In the genomic region with DNA sequence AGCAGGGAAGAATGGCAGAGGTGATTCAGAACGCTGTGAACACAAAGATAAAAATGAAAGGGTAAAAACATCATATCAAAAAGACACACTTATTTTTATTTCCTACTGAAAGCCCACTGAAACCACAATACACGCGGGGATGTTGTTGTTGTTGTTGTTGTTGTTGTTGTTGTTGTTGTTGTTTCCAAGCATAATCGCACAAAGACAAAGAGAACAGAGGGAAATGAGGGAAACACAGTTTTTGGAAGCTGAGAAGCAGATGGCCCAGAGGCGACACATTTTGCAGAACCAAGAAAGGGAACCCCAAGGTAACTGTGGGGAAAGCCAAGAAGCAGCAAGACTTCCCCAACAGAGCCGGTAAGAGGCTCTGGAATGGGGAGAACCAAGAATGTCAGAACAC, we compare ENCODE assay signal across 26 cellular contexts.
"Had no signal": no experiment of that assay in that cellular context is flagged by ENCODE, and none has a peak within 500 bp of the region (broad histone marks: within the 10 kb centered on the region; RNA-seq: fewer than 3 reads in every experiment).

No MANE protein-coding gene starts in this region.

- H3K9me3 ChIP-seq: left lung, tibial artery had no signal

- H3K27me3 ChIP-seq: hepatocyte, left lung, tibial artery had no signal

- H3K27ac ChIP-seq: hepatocyte, parathyroid adenoma, tibial artery had no signal

- H3K4me3 Mint-ChIP-seq: activated naive CD8-positive, alpha-beta T cell treated with anti-CD3 and anti-CD28 coated beads, Interleukin-2, amount 10 ng/mL, durations not matched to agents 7 days and 5 days; immature natural killer cell; mesothelial cell of epicardium; naive thymus-derived CD8-positive, alpha-beta T cell; stimulated activated effector memory CD8-positive, alpha-beta T cell treated with anti-CD3 and anti-CD28 coated beads, Interleukin-12 subunit alpha, Interleukin-12 subunit beta, amount 100 ng/mL, for 72 hours; stimulated activated naive CD8-positive, alpha-beta T cell treated with anti-CD3 and anti-CD28 coated beads, Interleukin-15, amount 100 ng/mL, for 72 hours had no signal

- H3K4me1 Mint-ChIP-seq: immature natural killer cell; stimulated activated effector memory CD8-positive, alpha-beta T cell treated with anti-CD3 and anti-CD28 coated beads, Interleukin-12 subunit alpha, Interleukin-12 subunit beta, amount 100 ng/mL, for 72 hours had no signal

- DNase-seq: activated CD4-positive, alpha-beta T cell treated with anti-CD3 and anti-CD28 coated beads, Interleukin-2, amount 50 U/mL, for 4 hours; activated naive CD4-positive, alpha-beta T cell treated with Interleukin-2 at 50 U/mL for 16 hours; activated naive CD8-positive, alpha-beta T cell treated with anti-CD3 and anti-CD28 coated beads, Interleukin-2, amount 10 ng/mL, durations not matched to agents 7 days and 5 days; activated T-cell treated with anti-CD3 and anti-CD28 coated beads, Interleukin-2, amount 50 U/mL, for 48 hours; amniotic stem cell; cortex of kidney; glutamatergic neuron; immature natural killer cell; kidney glomerular epithelial cell; left lung; naive thymus-derived CD8-positive, alpha-beta T cell; small intestine; stimulated activated CD4-positive, alpha-beta T cell treated with anti-CD3 and anti-CD28 coated beads, Interleukin-2, amount 100 ng/mL, for 24 hours; stimulated activated naive CD8-positive, alpha-beta T cell treated with anti-CD3 and anti-CD28 coated beads, Interleukin-15, amount 100 ng/mL, for 72 hours; T-helper 9 cell; tibial artery had no signal

- ATAC-seq: left lung; naive thymus-derived CD8-positive, alpha-beta T cell; sciatic nerve; stimulated activated effector memory CD8-positive, alpha-beta T cell treated with anti-CD3 and anti-CD28 coated beads, Interleukin-12 subunit alpha, Interleukin-12 subunit beta, amount 100 ng/mL, for 72 hours; stimulated activated naive CD8-positive, alpha-beta T cell treated with anti-CD3 and anti-CD28 coated beads, Interleukin-15, amount 100 ng/mL, for 72 hours had no signal

- H3K36me3 ChIP-seq: left lung, tibial artery had no signal

- H3K4me3 ChIP-seq: hepatocyte, left lung, lung, tibial artery had no signal

- H3K36me3 Mint-ChIP-seq: activated naive CD8-positive, alpha-beta T cell treated with anti-CD3 and anti-CD28 coated beads, Interleukin-2, amount 10 ng/mL, durations not matched to agents 7 days and 5 days; immature natural killer cell; naive thymus-derived CD8-positive, alpha-beta T cell; stimulated activated effector memory CD8-positive, alpha-beta T cell treated with anti-CD3 and anti-CD28 coated beads, Interleukin-12 subunit alpha, Interleukin-12 subunit beta, amount 100 ng/mL, for 72 hours had no signal

- H2AFZ ChIP-seq: hepatocyte, parathyroid adenoma had no signal

- FAIRE-seq: bronchial epithelial cell, endometrium, frontal cortex, small intestine, urothelium cell line had no signal

- H3K9me3 Mint-ChIP-seq: activated naive CD8-positive, alpha-beta T cell treated with anti-CD3 and anti-CD28 coated beads, Interleukin-2, amount 10 ng/mL, durations not matched to agents 7 days and 5 days; immature natural killer cell; mesothelial cell of epicardium; naive thymus-derived CD8-positive, alpha-beta T cell; stimulated activated effector memory CD8-positive, alpha-beta T cell treated with anti-CD3 and anti-CD28 coated beads, Interleukin-12 subunit alpha, Interleukin-12 subunit beta, amount 100 ng/mL, for 72 hours; stimulated activated naive CD8-positive, alpha-beta T cell treated with anti-CD3 and anti-CD28 coated beads, Interleukin-15, amount 100 ng/mL, for 72 hours had no signal

- H3K4me2 ChIP-seq: hepatocyte had no signal

- H3K27ac Mint-ChIP-seq: activated naive CD8-positive, alpha-beta T cell treated with anti-CD3 and anti-CD28 coated beads, Interleukin-2, amount 10 ng/mL, durations not matched to agents 7 days and 5 days; immature natural killer cell; mesothelial cell of epicardium; naive thymus-derived CD8-positive, alpha-beta T cell; stimulated activated effector memory CD8-positive, alpha-beta T cell treated with anti-CD3 and anti-CD28 coated beads, Interleukin-12 subunit alpha, Interleukin-12 subunit beta, amount 100 ng/mL, for 72 hours; stimulated activated naive CD8-positive, alpha-beta T cell treated with anti-CD3 and anti-CD28 coated beads, Interleukin-15, amount 100 ng/mL, for 72 hours had no signal
